In the genomic region with DNA sequence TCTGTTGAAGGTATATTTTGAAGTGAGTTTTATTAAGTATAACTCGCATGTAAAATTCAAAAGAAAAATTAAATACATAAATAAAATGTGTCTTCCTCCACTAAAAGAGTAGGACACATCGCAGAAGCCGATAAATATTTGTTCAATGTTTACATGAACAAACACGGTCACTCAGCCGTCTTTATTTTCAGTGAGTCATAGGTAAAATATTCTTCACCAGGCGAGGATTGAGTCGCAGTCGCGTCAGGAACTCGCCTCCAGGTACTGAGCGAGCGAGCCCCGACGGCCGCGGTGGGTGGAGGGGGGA, we compare ENCODE assay signal across 8 cellular contexts. TPM values are rescaled to one million over a fixed set of nuclear protein-coding genes. Genes with fewer than 3 reads are reported as not detected.
A peak's percentile ranks its signal among the peaks of the same experiment; 100 is the strongest.
DNase-seq lines count a peak whose midpoint lies in the region; ATAC-seq, FAIRE-seq and TF ChIP-seq lines count a peak whose summit lies in the region.

No MANE protein-coding gene starts in this region.

- H3K9ac ChIP-seq in BLaER1 (peak overlapping the region; percentile 63), duodenal mucosa (ENCODE audit: low read depth in 1 of 2, low read length in 2 of 2) (peak overlapping the region in 1 of 2 donors; percentile 47)

- peak overlapping the region; percentile 90 for H3K27ac Mint-ChIP-seq in nephron progenitor cell

- no peak for TF ChIP-seq CTCF in nephron progenitor cell (IDR thresholded peaks at IDR 0.05)

- ATAC-seq in HG02763 (IDR thresholded peaks at IDR 0.05; ENCODE audit: unreplicated experiment) (no peak), HG03354 (IDR thresholded peaks at IDR 0.05; ENCODE audit: poor library complexity, severe bottlenecking, unreplicated experiment) (no peak)

- H3K36me3 ChIP-seq in BLaER1 (no peaks in the 10 kb centered on the region), MG63 (no peaks in the 10 kb centered on the region), duodenal mucosa (ENCODE audit: control insufficient read depth in 1 of 2, insufficient read depth in 2 of 2, low read length in 2 of 2) (no peaks in the 10 kb centered on the region)

- DNase-seq in MG63 (no peak), nephron progenitor cell (no peak), urothelium cell line (ENCODE audit: low spot score) (no peak)
- DNase-seq in stimulated activated CD4-positive, alpha-beta T cell treated with anti-CD3 and anti-CD28 coated beads, Interleukin-4, amount 100 ng/mL, for 4 hours, result no peak

- H3K4me1 ChIP-seq in BLaER1 (peaks cover 13% of the 10 kb centered on the region), duodenal mucosa (ENCODE audit: control insufficient read depth in 1 of 2, insufficient read depth in 2 of 2, low read length in 2 of 2) (peaks cover 3 to 13% of the 10 kb centered on the region in 2 donors)

- H3K4me2 ChIP-seq in BLaER1, result peak overlapping the region; percentile 37; the same call in 1 of the 2 replicates

- peaks cover 12% of the 10 kb centered on the region for H3K4me1 Mint-ChIP-seq in nephron progenitor cell

- 0 out of 2 replicates have a peak, but pooled peaks cover 10% of the 10 kb centered on the region for H4K20me1 ChIP-seq in BLaER1

- FAIRE-seq in urothelium cell line (lab: Jason Lieb, UNC), result no peak

- H3K4me3 Mint-ChIP-seq in nephron progenitor cell, result peak overlapping the region; percentile 83

- peaks cover 42% of the 10 kb centered on the region for H3K9me3 Mint-ChIP-seq in nephron progenitor cell

- H3K27me3 Mint-ChIP-seq in nephron progenitor cell (ENCODE audit: low read depth, poor library complexity), result no peaks in the 10 kb centered on the region

- peaks cover 6% of the 10 kb centered on the region for H3K36me3 Mint-ChIP-seq in nephron progenitor cell (ENCODE audit: low read depth)

- peak overlapping the region; percentile 73 for H3K4me3 ChIP-seq in BLaER1
- peak overlapping the region; percentile 80 for H3K4me3 ChIP-seq in MG63
- H3K4me3 ChIP-seq in duodenal mucosa (ENCODE audit: low read depth in 1 of 2, low read length in 2 of 2), result peak overlapping the region; percentile 50 to 58

- H3K27ac ChIP-seq in BLaER1 (no peak overlapping the region), duodenal mucosa (ENCODE audit: low read depth, low read length) (peak overlapping the region; percentile 73)

- H3K27me3 ChIP-seq in BLaER1 (peaks cover 39% of the 10 kb centered on the region), MG63 (no peaks in the 10 kb centered on the region), duodenal mucosa (ENCODE audit: control insufficient read depth in 1 of 2, insufficient read depth in 2 of 2, low read length in 2 of 2) (no peaks in the 10 kb centered on the region)

- H3K9me3 ChIP-seq in BLaER1 (no peaks in the 10 kb centered on the region), MG63 (no peaks in the 10 kb centered on the region), duodenal mucosa (ENCODE audit: control insufficient read depth in 1 of 2, low read length in 2 of 2) (no peaks in the 10 kb centered on the region)

RNA-seq across cellular contexts. Expression of gene FUNDC2, which starts 0.3 kb away (rescaled TPM):
- 61.9 and 104 TPM in 2 replicates for total RNA-seq in MG63 (2014; rRNA removed; shearing (Covaris generic); ENCODE audit: low replicate concordance)

RNA-seq across cellular contexts. Expression of gene F8, which starts 3.9 kb away (rescaled TPM):
- total RNA-seq in MG63 (2014; rRNA removed; shearing (Covaris generic); ENCODE audit: low replicate concordance), result 5.6 and 7.4 TPM in 2 replicates

RNA-seq across cellular contexts. Expression of gene CMC4, which starts 44.6 kb away (rescaled TPM):
- total RNA-seq in MG63 (2014; rRNA removed; shearing (Covaris generic); ENCODE audit: low replicate concordance), result 16.7 and 38.6 TPM in 2 replicates

RNA-seq across cellular contexts. Expression of gene MTCP1, which starts 44.6 kb away (rescaled TPM):
- total RNA-seq in MG63 (2014; rRNA removed; shearing (Covaris generic); ENCODE audit: low replicate concordance), result 14.6 and 79.5 TPM in 2 replicates

RNA-seq across cellular contexts. Expression of gene BRCC3, which starts 44.9 kb away (rescaled TPM):
- total RNA-seq in MG63 (2014; rRNA removed; shearing (Covaris generic); ENCODE audit: low replicate concordance), result 1.5 and 4.9 TPM in 2 replicates
